9 cellular contexts compared by ENCODE assay signal in genomic region chr2:96209729-96210085, GRCh38. TPM values are rescaled to one million over a fixed set of nuclear protein-coding genes. Genes with fewer than 3 reads are reported as not detected.
A peak's percentile ranks its signal among the peaks of the same experiment; 100 is the strongest.
DNase-seq lines count a peak whose midpoint lies in the region; ATAC-seq and TF ChIP-seq lines count a peak whose summit lies in the region.
"Had no signal": no experiment of that assay in that cellular context is flagged by ENCODE, and none has a peak within 500 bp of the region (broad histone marks: within the 10 kb centered on the region; RNA-seq: fewer than 3 reads in every experiment).

No MANE protein-coding gene starts in this region.

- H3K4me3 ChIP-seq in hepatocyte = peak overlapping the region; percentile 41

- H2AFZ ChIP-seq in hepatocyte = peak overlapping the region; percentile 86

- POLR2A ChIA-PET in activated B cell treated with CpG ODN at 0.5 μM for 24 hours (lab: Charles Lee) = interaction anchor here (1.5 to 3.6 kb wide), 14 partner anchors 8 to 318 kb away, joined by 5 to 63 read pairs (median 21); partner anchors contain the start of genes CIAO1, DUSP2 and TMEM127

- H3K4me2 ChIP-seq in hepatocyte = peak overlapping the region; percentile 86

- no peaks in the 10 kb centered on the region for H3K27me3 Mint-ChIP-seq in T-helper 2 cell treated with Interferon-gamma antibody and Interleukin-4, amounts not matched to agents 5 μg/mL and 100 μg/mL, for 36 hours (ENCODE audit: low read depth)
- H3K27me3 Mint-ChIP-seq in activated B cell treated with CpG ODN at 0.5 μM for 24 hours = no peaks in the 10 kb centered on the region
- no peaks in the 10 kb centered on the region for H3K27me3 Mint-ChIP-seq in stimulated activated memory B cell treated with anti-CD40 and anti-IgM and Interleukin-4, amounts not matched to agents 10 μg/mL and 1 μg/mL and 100 μg/mL, for 72 hours

- H3K36me3 Mint-ChIP-seq in T-helper 2 cell treated with Interferon-gamma antibody and Interleukin-4, amounts not matched to agents 5 μg/mL and 100 μg/mL, for 36 hours (ENCODE audit: low read depth) = peaks cover 20% of the 10 kb centered on the region
- H3K36me3 Mint-ChIP-seq in activated B cell treated with CpG ODN at 0.5 μM for 24 hours (ENCODE audit: low read depth) = peaks cover 21% of the 10 kb centered on the region
- H3K36me3 Mint-ChIP-seq in stimulated activated memory B cell treated with anti-CD40 and anti-IgM and Interleukin-4, amounts not matched to agents 10 μg/mL and 1 μg/mL and 100 μg/mL, for 72 hours = peaks cover 14% of the 10 kb centered on the region

- no peaks in the 10 kb centered on the region for H3K9me3 ChIP-seq in hepatocyte (ENCODE audit: low read depth)

- H3K27me3 ChIP-seq in hepatocyte = no peaks in the 10 kb centered on the region

- ATAC-seq in activated B cell treated with CpG ODN at 0.5 μM for 24 hours (ENCODE audit: low read depth) = no peak
- ATAC-seq in stimulated activated memory B cell treated with anti-CD40 and anti-IgM and Interleukin-4, amounts not matched to agents 10 μg/mL and 1 μg/mL and 100 μg/mL, for 72 hours = no peak

- WGBS in hepatocyte (ENCODE audit: low lambda C conversion rate, missing lambda C conversion rate) = 87% methylated on average over 9 of the region's 9 CpGs

- peaks cover 31% of the 10 kb centered on the region for H4K20me1 ChIP-seq in hepatocyte (ENCODE audit: insufficient read depth, poor library complexity, severe bottlenecking)

- H3K27ac Mint-ChIP-seq in T-helper 2 cell treated with Interferon-gamma antibody and Interleukin-4, amounts not matched to agents 5 μg/mL and 100 μg/mL, for 36 hours = peak overlapping the region; percentile 79
- H3K27ac Mint-ChIP-seq in activated B cell treated with CpG ODN at 0.5 μM for 24 hours = peak overlapping the region; percentile 65
- H3K27ac Mint-ChIP-seq in stimulated activated memory B cell treated with anti-CD40 and anti-IgM and Interleukin-4, amounts not matched to agents 10 μg/mL and 1 μg/mL and 100 μg/mL, for 72 hours = peak overlapping the region; percentile 80

- TF ChIP-seq CTCF in activated B cell treated with CpG ODN at 0.5 μM for 24 hours (IDR thresholded peaks at IDR 0.05) = no peak
- TF ChIP-seq CTCF in hepatocyte (IDR thresholded peaks at IDR 0.05; ENCODE audit: poor library complexity) = no peak

- H3K4me3 Mint-ChIP-seq in T-helper 2 cell treated with Interferon-gamma antibody and Interleukin-4, amounts not matched to agents 5 μg/mL and 100 μg/mL, for 36 hours = peak overlapping the region; percentile 94
- H3K4me3 Mint-ChIP-seq in activated B cell treated with CpG ODN at 0.5 μM for 24 hours = peak overlapping the region; percentile 92
- H3K4me3 Mint-ChIP-seq in stimulated activated memory B cell treated with anti-CD40 and anti-IgM and Interleukin-4, amounts not matched to agents 10 μg/mL and 1 μg/mL and 100 μg/mL, for 72 hours = peak overlapping the region; percentile 83

- DNase-seq in T-helper 2 cell treated with Interferon-gamma antibody and Interleukin-4, amounts not matched to agents 5 μg/mL and 100 μg/mL, for 36 hours (ENCODE audit: low spot score) = no peak
- DNase-seq in T-helper 2 cell (no peak), activated B cell treated with CpG ODN at 0.5 μM for 24 hours (no peak), hepatocyte (ENCODE audit: low spot score) (no peak), NCI-H510A (lab: John Stamatoyannopoulos, UW) (no peak), GF-D8 (lab: John Stamatoyannopoulos, UW) (no peak), NCI-H526 (lab: John Stamatoyannopoulos, UW) (no peak)
- DNase-seq: NCI-H510A treated with DMSO at 0.1 percent for 48 hours had no signal

- intact Hi-C loops in activated B cell treated with CpG ODN at 0.5 μM for 24 hours (cut with micrococcal nuclease) = loop anchor here (2.0 kb wide), 4 partner anchors 15 to 329 kb away; no protein-coding TSS in a partner anchor

- CTCF ChIA-PET in activated B cell treated with CpG ODN at 0.5 μM for 24 hours (lab: Charles Lee) = no interaction called here

- peaks cover 49% of the 10 kb centered on the region for H3K79me2 ChIP-seq in hepatocyte

- no peaks in the 10 kb centered on the region for H3K36me3 ChIP-seq in hepatocyte (replicated peaks; ENCODE audit: insufficient read depth, low read depth)

- peaks cover 33% of the 10 kb centered on the region for H3K4me1 ChIP-seq in hepatocyte (ENCODE audit: insufficient read depth)

- peaks cover 33% of the 10 kb centered on the region for H3K4me1 Mint-ChIP-seq in T-helper 2 cell treated with Interferon-gamma antibody and Interleukin-4, amounts not matched to agents 5 μg/mL and 100 μg/mL, for 36 hours (ENCODE audit: low read depth)
- H3K4me1 Mint-ChIP-seq in activated B cell treated with CpG ODN at 0.5 μM for 24 hours = peaks cover 64% of the 10 kb centered on the region
- peaks cover 62% of the 10 kb centered on the region for H3K4me1 Mint-ChIP-seq in stimulated activated memory B cell treated with anti-CD40 and anti-IgM and Interleukin-4, amounts not matched to agents 10 μg/mL and 1 μg/mL and 100 μg/mL, for 72 hours

- peak overlapping the region; percentile 89 for H3K27ac ChIP-seq in hepatocyte

- H3K9me2 ChIP-seq in hepatocyte (replicated peaks; ENCODE audit: insufficient read depth) = no peaks in the 10 kb centered on the region

- H3K9me3 Mint-ChIP-seq in T-helper 2 cell treated with Interferon-gamma antibody and Interleukin-4, amounts not matched to agents 5 μg/mL and 100 μg/mL, for 36 hours = no peaks in the 10 kb centered on the region
- no peaks in the 10 kb centered on the region for H3K9me3 Mint-ChIP-seq in activated B cell treated with CpG ODN at 0.5 μM for 24 hours
- no peaks in the 10 kb centered on the region for H3K9me3 Mint-ChIP-seq in stimulated activated memory B cell treated with anti-CD40 and anti-IgM and Interleukin-4, amounts not matched to agents 10 μg/mL and 1 μg/mL and 100 μg/mL, for 72 hours

RNA-seq across cellular contexts. Expression of gene STARD7, which starts 1.1 kb away (rescaled TPM):
- total RNA-seq in activated B cell treated with CpG ODN at 0.5 μM for 24 hours = 148 and 158 TPM in 2 replicates
- 119 and 138 TPM in 2 replicates for total RNA-seq in hepatocyte
- polyA plus RNA-seq in hepatocyte = 92.8 and 101 TPM in 2 replicates

RNA-seq across cellular contexts. Expression of gene TMEM127, which starts 56.1 kb away (rescaled TPM):
- 36.6 and 43.2 TPM in 2 replicates for total RNA-seq in activated B cell treated with CpG ODN at 0.5 μM for 24 hours
- total RNA-seq in hepatocyte = 32.5 and 33.6 TPM in 2 replicates
- polyA plus RNA-seq in hepatocyte = 44.4 and 44.5 TPM in 2 replicates

RNA-seq across cellular contexts. Expression of gene CIAO1, which starts 56.3 kb away (rescaled TPM):
- 65.6 and 71.6 TPM in 2 replicates for total RNA-seq in activated B cell treated with CpG ODN at 0.5 μM for 24 hours
- 90.1 and 96.4 TPM in 2 replicates for total RNA-seq in hepatocyte
- polyA plus RNA-seq in hepatocyte = 66.9 and 71.2 TPM in 2 replicates
